ENCODE assay signal across 11 cellular contexts in genomic region chr4:140071043-140071442, GRCh38.
A peak's percentile ranks its signal among the peaks of the same experiment; 100 is the strongest.
DNase-seq lines count a peak whose midpoint lies in the region; ATAC-seq and TF ChIP-seq lines count a peak whose summit lies in the region.
"Had no signal": no experiment of that assay in that cellular context is flagged by ENCODE, and none has a peak within 500 bp of the region (broad histone marks: within the 10 kb centered on the region; RNA-seq: fewer than 3 reads in every experiment).

No MANE protein-coding gene starts in this region.

- no peaks in the 10 kb centered on the region for H3K36me3 Mint-ChIP-seq in activated CD4-positive, alpha-beta memory T cell treated with anti-CD3 and anti-CD28 coated beads for 36 hours
- H3K36me3 Mint-ChIP-seq in naive B cell = no peaks in the 10 kb centered on the region

- CTCF ChIA-PET in activated CD4-positive, alpha-beta memory T cell treated with anti-CD3 and anti-CD28 coated beads for 36 hours (lab: Charles Lee) = interaction anchor here (0.6 to 1.4 kb wide), 3 partner anchors 22 to 48 kb away, joined by 3 to 4 read pairs (median 3); no protein-coding TSS in a partner anchor

- H3K27me3 ChIP-seq in left ventricle myocardium inferior (ENCODE audit: low read depth) = no peaks in the 10 kb centered on the region
- H3K27me3 ChIP-seq: dorsolateral prefrontal cortex had no signal

- H3K4me1 ChIP-seq in left ventricle myocardium inferior = peaks cover 6% of the 10 kb centered on the region

- POLR2A ChIA-PET in activated CD4-positive, alpha-beta memory T cell treated with anti-CD3 and anti-CD28 coated beads for 36 hours (lab: Charles Lee) = interaction anchor here (1.0 kb wide), 1 partner anchor 11 kb away, joined by 4 read pairs; no protein-coding TSS in a partner anchor

- H3K27ac Mint-ChIP-seq in activated CD4-positive, alpha-beta memory T cell treated with anti-CD3 and anti-CD28 coated beads for 36 hours = no peak overlapping the region
- H3K27ac Mint-ChIP-seq in naive B cell = peak overlapping the region in 5 of 6 donors; percentile 8 to 90 (median 70)

- no peak overlapping the region for H3K4me3 ChIP-seq in left ventricle myocardium inferior
- H3K4me3 ChIP-seq: dorsolateral prefrontal cortex had no signal

- H3K27ac ChIP-seq in left ventricle myocardium inferior (replicated peaks) = peak overlapping the region; percentile 48
- H3K27ac ChIP-seq: C4-2B, dorsolateral prefrontal cortex had no signal

- no peak for TF ChIP-seq CTCF in left ventricle myocardium inferior (IDR thresholded peaks at IDR 0.05; ENCODE audit: borderline replicate concordance)

- ATAC-seq in Right ventricle myocardium inferior = no peak
- ATAC-seq in naive B cell (ENCODE audit: low read depth in 2 of 2) = no peak
- no peak for ATAC-seq in HG03108 (IDR thresholded peaks at IDR 0.05; ENCODE audit: unreplicated experiment)

- H3K36me3 ChIP-seq in left ventricle myocardium inferior = no peaks in the 10 kb centered on the region

- peaks cover 29% of the 10 kb centered on the region for H3K27me3 Mint-ChIP-seq in activated CD4-positive, alpha-beta memory T cell treated with anti-CD3 and anti-CD28 coated beads for 36 hours
- H3K27me3 Mint-ChIP-seq in naive B cell = peaks cover 0 to 8% (median 0%) of the 10 kb centered on the region in 3 donors

- H3K4me1 Mint-ChIP-seq in activated CD4-positive, alpha-beta memory T cell treated with anti-CD3 and anti-CD28 coated beads for 36 hours (ENCODE audit: low read depth) = peaks cover 23% of the 10 kb centered on the region
- peaks cover 27 to 30% (median 27%) of the 10 kb centered on the region in 3 donors for H3K4me1 Mint-ChIP-seq in naive B cell

- DNase-seq in left ventricle myocardium inferior (no peak), Right ventricle myocardium inferior (ENCODE audit: missing footprints) (no peak), naive B cell (no peak), NCI-H1105 (lab: John Stamatoyannopoulos, UW) (no peak), glomerular visceral epithelial cell (ENCODE audit: extremely low spot score) (no peak), NCI-H2227 (lab: John Stamatoyannopoulos, UW; ENCODE audit: unreplicated experiment) (no peak)
- DNase-seq in activated CD4-positive, alpha-beta memory T cell treated with anti-CD3 and anti-CD28 coated beads for 36 hours = no peak
- DNase-seq: dorsolateral prefrontal cortex, midbrain had no signal

- peak overlapping the region; percentile 24 for H3K4me3 Mint-ChIP-seq in activated CD4-positive, alpha-beta memory T cell treated with anti-CD3 and anti-CD28 coated beads for 36 hours
- H3K4me3 Mint-ChIP-seq in naive B cell = peak overlapping the region; percentile 2 to 88 (median 65)

- no peaks in the 10 kb centered on the region for H3K9me3 ChIP-seq in left ventricle myocardium inferior (replicated peaks)

- no peaks in the 10 kb centered on the region for H3K9me3 Mint-ChIP-seq in activated CD4-positive, alpha-beta memory T cell treated with anti-CD3 and anti-CD28 coated beads for 36 hours
- no peaks in the 10 kb centered on the region for H3K9me3 Mint-ChIP-seq in naive B cell

- intact Hi-C loops in left ventricle myocardium inferior (cut with micrococcal nuclease) = no loop called here
- intact Hi-C loops in Right ventricle myocardium inferior (cut with DNase I) = no loop called here
- intact Hi-C loops in activated CD4-positive, alpha-beta memory T cell treated with anti-CD3 and anti-CD28 coated beads for 36 hours (cut with micrococcal nuclease) = loop anchor here (2.0 kb wide), 1 partner anchor 22 kb away; no protein-coding TSS in a partner anchor
